Comparison of ENCODE assay signal across 8 cellular contexts in genomic region chr15:77821188-77821958, GRCh38.
DNase-seq lines count a peak whose midpoint lies in the region; ATAC-seq and TF ChIP-seq lines count a peak whose summit lies in the region.

No MANE protein-coding gene starts in this region.

- H3K27me3 ChIP-seq in BE2C (peaks cover 35% of the 10 kb centered on the region), H7 (ENCODE audit: control insufficient read depth, insufficient read depth, low read length) (peaks cover 39% of the 10 kb centered on the region), heart left ventricle (peaks cover 26 to 59% (median 34%) of the 10 kb centered on the region in 9 donors)

- H3K4me1 Mint-ChIP-seq in activated naive CD8-positive, alpha-beta T cell treated with anti-CD3 and anti-CD28 coated beads, Interleukin-2, amount 50 U/mL, for 24 hours: peaks cover 3% of the 10 kb centered on the region

- no peak overlapping the region for H3K4me3 ChIP-seq in BE2C (ENCODE audit: low read depth, low read length)
- no peak overlapping the region for H3K4me3 ChIP-seq in H7 (ENCODE audit: insufficient read depth, low read depth, low read length)
- H3K4me3 ChIP-seq in heart left ventricle: no peak overlapping the region
- H3K4me3 ChIP-seq in retinal pigment epithelial cell (ENCODE audit: low read length): no peak overlapping the region

- H3K27ac Mint-ChIP-seq in activated naive CD8-positive, alpha-beta T cell treated with anti-CD3 and anti-CD28 coated beads, Interleukin-2, amount 50 U/mL, for 24 hours: no peak overlapping the region

- no peaks in the 10 kb centered on the region for H3K9me3 Mint-ChIP-seq in activated naive CD8-positive, alpha-beta T cell treated with anti-CD3 and anti-CD28 coated beads, Interleukin-2, amount 50 U/mL, for 24 hours

- DNase-seq in BE2C (peak; percentile 85), H7 (peak; percentile 91), NCI-H526 (lab: John Stamatoyannopoulos, UW) (peak; percentile 9 to 83), heart left ventricle (peak; percentile 44 to 75 (median 48)), retinal pigment epithelial cell (ENCODE audit: low read depth) (no peak), DMS153 treated with DMSO at 0.1 percent for 48 hours (lab: John Stamatoyannopoulos, UW; ENCODE audit: unreplicated experiment) (no peak), OCI-M2 (lab: John Stamatoyannopoulos, UW; ENCODE audit: unreplicated experiment) (no peak)
- peak; percentile 58 for DNase-seq in activated naive CD8-positive, alpha-beta T cell treated with anti-CD3 and anti-CD28 coated beads, Interleukin-2, amount 50 U/mL, for 24 hours

- H3K9me3 ChIP-seq in BE2C (no peaks in the 10 kb centered on the region), heart left ventricle (no peaks in the 10 kb centered on the region)

- peak; percentile 97 for TF ChIP-seq CTCF in BE2C (IDR thresholded peaks at IDR 0.05; ENCODE audit: low read depth, low read length)
- TF ChIP-seq CTCF in heart left ventricle (IDR thresholded peaks at IDR 0.05): peak; percentile 40 to 76 (median 62)
- TF ChIP-seq CTCF in retinal pigment epithelial cell (conservative IDR thresholded peaks at IDR 0.05; ENCODE audit: low read depth, low read length): peak; percentile 95

- H3K27ac ChIP-seq in heart left ventricle: no peak overlapping the region

- no peak for TF ChIP-seq POLR2A in heart left ventricle (IDR thresholded peaks at IDR 0.05)

- no peaks in the 10 kb centered on the region for H3K36me3 Mint-ChIP-seq in activated naive CD8-positive, alpha-beta T cell treated with anti-CD3 and anti-CD28 coated beads, Interleukin-2, amount 50 U/mL, for 24 hours (ENCODE audit: low read depth)

- WGBS in heart left ventricle, 4 donors: 35 to 43% (median 40%) methylated on average over 12 of the region's 12 CpGs

- no peaks in the 10 kb centered on the region for H3K36me3 ChIP-seq in BE2C
- H3K36me3 ChIP-seq in H7 (replicated peaks; ENCODE audit: control insufficient read depth, insufficient read depth, low read length): no peaks in the 10 kb centered on the region
- H3K36me3 ChIP-seq in heart left ventricle: no peaks in the 10 kb centered on the region

- peak; percentile 64 for ATAC-seq in activated naive CD8-positive, alpha-beta T cell treated with anti-CD3 and anti-CD28 coated beads, Interleukin-2, amount 50 U/mL, for 24 hours
- peak; percentile 37 to 88 (median 76) for ATAC-seq in heart left ventricle

- intact Hi-C loops in heart left ventricle (cut with DNase I): loop anchor here in 9 of 10 donors (1.0 to 10.0 kb wide), 7 partner anchors 157 to 189 kb away; partner anchors contain the start of gene LINGO1 (in 2 of the 9)

- H3K27me3 Mint-ChIP-seq in activated naive CD8-positive, alpha-beta T cell treated with anti-CD3 and anti-CD28 coated beads, Interleukin-2, amount 50 U/mL, for 24 hours: peaks cover 42% of the 10 kb centered on the region

- H3K4me3 Mint-ChIP-seq in activated naive CD8-positive, alpha-beta T cell treated with anti-CD3 and anti-CD28 coated beads, Interleukin-2, amount 50 U/mL, for 24 hours: no peak overlapping the region

- H3K4me1 ChIP-seq in BE2C (peaks cover 12% of the 10 kb centered on the region), heart left ventricle (peaks cover 0 to 23% (median 0%) of the 10 kb centered on the region in 12 donors)

Comparison
In these comparisons a context has a peak if more than half of its experiments do, and no peak if none do; other contexts are left out.
1. DNase-seq: peak in BE2C (single experiment), H7 (single experiment), NCI-H526 (2 of 2), activated naive CD8-positive, alpha-beta T cell treated with anti-CD3 and anti-CD28 coated beads, Interleukin-2, amount 50 U/mL, for 24 hours (single experiment) and heart left ventricle (5 of 5); none in retinal pigment epithelial cell (single experiment), DMS153 treated with DMSO at 0.1 percent for 48 hours (single experiment) and OCI-M2 (single experiment).
2. Peak in every context shown above with its lines, with median percentiles within 50 percentile points of each other: CTCF ChIP-seq.